Comparison of ENCODE assay signal across 17 cellular contexts in the genomic region with DNA sequence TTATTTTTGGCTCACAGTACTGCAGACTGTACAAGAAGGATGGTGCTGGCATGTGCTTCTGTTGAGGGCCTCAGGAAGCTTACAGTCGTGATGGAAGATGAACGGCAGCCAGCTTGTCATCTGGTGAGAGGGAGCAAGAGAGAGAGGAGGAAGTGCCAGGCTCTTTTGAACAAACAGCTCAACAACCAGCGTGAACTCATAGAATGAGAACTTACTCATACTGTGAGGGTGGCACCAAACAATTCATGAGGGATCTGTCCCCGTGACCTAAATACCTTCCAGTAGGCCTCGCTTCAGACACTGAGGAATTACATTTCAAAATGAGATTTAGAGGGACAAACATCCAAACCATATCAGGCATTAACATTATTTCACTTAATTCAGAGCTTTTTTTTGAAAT.
DNase-seq lines count a peak whose midpoint lies in the region; ATAC-seq and TF ChIP-seq lines count a peak whose summit lies in the region.
"Had no signal": no experiment of that assay in that cellular context is flagged by ENCODE, and none has a peak within 500 bp of the region (broad histone marks: within the 10 kb centered on the region; RNA-seq: fewer than 3 reads in every experiment).

No MANE protein-coding gene starts in this region.

- ATAC-seq in activated naive CD4-positive, alpha-beta T cell treated with anti-CD3 and anti-CD28 coated beads, Interleukin-2, amount 50 U/mL, for 72 hours, result no peak
- peak; percentile 19 for ATAC-seq in lung (ENCODE audit: insufficient read depth, low FRiP score)
- ATAC-seq in upper lobe of right lung, result peak; percentile 47
- ATAC-seq: gastrocnemius medialis had no signal

- H3K4me3 ChIP-seq in lung, result no peak overlapping the region
- H3K4me3 ChIP-seq in upper lobe of right lung, result no peak overlapping the region
- H3K4me3 ChIP-seq: ascending aorta, colonic mucosa, gastrocnemius medialis, transverse colon had no signal

- no peak for DNase-seq in activated naive CD4-positive, alpha-beta T cell treated with anti-CD3 and anti-CD28 coated beads, Interleukin-2, amount 50 U/mL, for 72 hours (ENCODE audit: low spot score in 2 of 2)
- no peak for DNase-seq in activated naive CD4-positive, alpha-beta T cell treated with anti-CD3 and anti-CD28 coated beads, Interleukin-2, amount 50 U/mL, for 16 hours
- peak; percentile 12 for DNase-seq in astrocyte of the hippocampus (ENCODE audit: low read depth, low spot score)
- no peak for DNase-seq in lung (ENCODE audit: low spot score)
- DNase-seq in upper lobe of right lung, result no peak
- DNase-seq in HT-29 (ENCODE audit: low spot score), result no peak
- DNase-seq in activated gamma-delta T cell treated with Interleukin-2 at 50 U/mL for 16 hours, result no peak
- no peak for DNase-seq in GM10266 (ENCODE audit: extremely low spot score)
- DNase-seq: colonic mucosa, DMS79 treated with DMSO at 0.1 percent for 48 hours, gastrocnemius medialis, NCI-H1436 treated with DMSO at 0.1 percent for 48 hours, transverse colon had no signal

- peak overlapping the region; percentile 36 to 59 for H3K27ac Mint-ChIP-seq in activated naive CD4-positive, alpha-beta T cell treated with anti-CD3 and anti-CD28 coated beads, Interleukin-2, amount 50 U/mL, for 72 hours

- H3K27me3 ChIP-seq in lung (ENCODE audit: control insufficient read depth, insufficient read depth), result no peaks in the 10 kb centered on the region
- H3K27me3 ChIP-seq in upper lobe of right lung, result no peaks in the 10 kb centered on the region
- H3K27me3 ChIP-seq: ascending aorta, colonic mucosa, gastrocnemius medialis, transverse colon had no signal

- H3K9me3 ChIP-seq in lung (ENCODE audit: control insufficient read depth in 2 of 2, insufficient read depth in 1 of 2, low read length in 1 of 2) (no peaks in the 10 kb centered on the region), upper lobe of right lung (no peaks in the 10 kb centered on the region)
- H3K9me3 ChIP-seq: ascending aorta, colonic mucosa, gastrocnemius medialis, transverse colon had no signal

- intact Hi-C loops in upper lobe of right lung (cut with DNase I), result no loop called here

- H3K9me3 Mint-ChIP-seq in activated naive CD4-positive, alpha-beta T cell treated with anti-CD3 and anti-CD28 coated beads, Interleukin-2, amount 50 U/mL, for 72 hours, result no peaks in the 10 kb centered on the region

- TF ChIP-seq CTCF in lung (IDR thresholded peaks at IDR 0.05; ENCODE audit: control extremely low read depth, extremely low read depth) (no peak), upper lobe of right lung (IDR thresholded peaks at IDR 0.05) (no peak), GM10266 (IDR thresholded peaks at IDR 0.05; ENCODE audit: control insufficient read depth, insufficient read depth, low read depth, missing control alignments) (no peak)

- H3K36me3 Mint-ChIP-seq in activated naive CD4-positive, alpha-beta T cell treated with anti-CD3 and anti-CD28 coated beads, Interleukin-2, amount 50 U/mL, for 72 hours, result peaks cover 0 to 10% of the 10 kb centered on the region in 2 donors

- H3K36me3 ChIP-seq in lung (ENCODE audit: control insufficient read depth in 2 of 2, insufficient read depth in 2 of 2, low read length in 2 of 2), result peaks cover 2 to 6% of the 10 kb centered on the region in 2 donors
- peaks cover 32% of the 10 kb centered on the region for H3K36me3 ChIP-seq in upper lobe of right lung
- H3K36me3 ChIP-seq: colonic mucosa had no signal

- H3K27ac ChIP-seq in lung (ENCODE audit: low read depth in 1 of 2, low read length in 1 of 2), result peak overlapping the region in 1 of 2 donors; percentile 27
- no peak overlapping the region for H3K27ac ChIP-seq in upper lobe of right lung
- H3K27ac ChIP-seq: ascending aorta, C4-2B, colonic mucosa, gastrocnemius medialis, parathyroid adenoma, transverse colon, VCaP had no signal

- 87 to 88% methylated on average over 5 of the region's 5 CpGs for WGBS in lung, 2 donors

- H3K4me1 ChIP-seq in lung (ENCODE audit: control insufficient read depth in 2 of 2, insufficient read depth in 2 of 2, low read length in 2 of 2), result no peaks in the 10 kb centered on the region
- no peaks in the 10 kb centered on the region for H3K4me1 ChIP-seq in upper lobe of right lung
- H3K4me1 ChIP-seq: ascending aorta, colonic mucosa, parathyroid adenoma had no signal

Comparison
In these comparisons a context has a peak if more than half of its experiments do, and no peak if none do; other contexts are left out.
1. ATAC-seq: peak in lung (single experiment) and upper lobe of right lung (single experiment); none in activated naive CD4-positive, alpha-beta T cell treated with anti-CD3 and anti-CD28 coated beads, Interleukin-2, amount 50 U/mL, for 72 hours (0 of 2).